8 cellular contexts compared by ENCODE assay signal in the genomic region with DNA sequence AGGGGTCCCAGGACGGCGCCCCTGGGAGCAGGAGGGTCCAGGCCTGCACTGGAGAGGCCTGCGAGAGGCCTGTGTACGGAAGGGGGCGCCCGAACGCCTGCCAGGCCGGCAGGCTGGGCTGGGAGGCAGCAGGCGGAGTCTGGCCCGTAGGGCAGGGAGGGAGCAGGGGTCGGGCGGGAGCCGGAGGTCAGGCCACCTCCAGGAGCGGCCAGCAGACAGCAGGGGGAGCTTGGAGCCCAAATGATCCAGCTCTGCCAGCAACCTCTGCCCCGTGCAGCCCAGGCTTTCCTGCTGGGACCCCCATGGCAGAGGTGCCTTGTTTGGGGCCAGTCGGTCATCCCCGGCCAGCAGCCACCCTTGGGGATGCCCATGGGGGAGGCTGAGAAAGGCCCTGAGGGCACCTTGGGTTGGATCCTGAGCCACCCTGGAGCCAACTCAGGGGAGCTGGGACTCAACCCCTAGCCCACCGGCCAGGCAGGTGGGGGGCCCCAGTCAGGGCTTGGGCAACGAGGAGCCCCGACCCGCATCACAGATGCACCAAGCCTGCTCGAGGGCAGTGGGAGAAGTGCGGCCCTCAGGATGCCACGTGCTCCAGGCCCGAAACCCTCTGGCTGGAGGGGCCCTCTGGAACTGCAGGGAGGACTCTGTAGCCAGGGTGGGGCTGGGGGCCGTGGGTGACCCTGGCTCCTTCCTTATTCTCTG. TPM values are rescaled to one million over a fixed set of nuclear protein-coding genes. Genes with fewer than 3 reads are reported as not detected.
DNase-seq lines count a peak whose midpoint lies in the region; ATAC-seq and TF ChIP-seq lines count a peak whose summit lies in the region.

No MANE protein-coding gene starts in this region.

- intact Hi-C loops in PC-9 (cut with micrococcal nuclease; ENCODE audit: unreplicated experiment): loop anchor here (10.0 kb wide), 1 partner anchor 280 kb away; no protein-coding TSS in a partner anchor
- intact Hi-C loops in heart left ventricle (cut with DNase I): loop anchor here in 2 of 10 donors (5.0 to 10.0 kb wide), 2 partner anchors 50 to 63 kb away; a partner anchor contains a TSS
- intact Hi-C loops in sciatic nerve (cut with DNase I): loop anchor here (1.0 kb wide), 1 partner anchor 87 kb away; no protein-coding TSS in a partner anchor

- H3F3A ChIP-seq in PC-9 (ENCODE audit: insufficient read depth, low read depth): no peaks in the 10 kb centered on the region; the same call in 1 of the 2 replicates

- H3K9me3 ChIP-seq in PC-9 (ENCODE audit: insufficient read depth, low read depth): no peaks in the 10 kb centered on the region
- no peaks in the 10 kb centered on the region for H3K9me3 ChIP-seq in heart left ventricle

- no peaks in the 10 kb centered on the region for H3K9me3 Mint-ChIP-seq in activated T-cell treated with anti-CD3 and anti-CD28 coated beads, Interleukin-2, amount 50 U/mL, for 4 hours

- no peak for TF ChIP-seq POLR2A in heart left ventricle (IDR thresholded peaks at IDR 0.05)

- H3K4me3 ChIP-seq in PC-9 (no peak overlapping the region), heart left ventricle (no peak overlapping the region)

- H3K36me3 ChIP-seq in PC-9 (ENCODE audit: low read depth) (no peaks in the 10 kb centered on the region), heart left ventricle (no peaks in the 10 kb centered on the region)

- 32 to 60% (median 57%) methylated on average over 13 to 26 of the region's 26 CpGs for WGBS in heart left ventricle, 4 donors

- no peaks in the 10 kb centered on the region for H3K9me2 ChIP-seq in PC-9 (ENCODE audit: insufficient read depth)

- H3K27me3 Mint-ChIP-seq in activated T-cell treated with anti-CD3 and anti-CD28 coated beads, Interleukin-2, amount 50 U/mL, for 4 hours (ENCODE audit: low read depth): peaks cover 14% of the 10 kb centered on the region

- H3K4me2 ChIP-seq in PC-9: no peak overlapping the region

- BruUV-seq in PC-9 (replicated peaks; lab: Mats Ljungman, UMichigan): no TSS peak

- no peak overlapping the region for H3K4me3 Mint-ChIP-seq in activated T-cell treated with anti-CD3 and anti-CD28 coated beads, Interleukin-2, amount 50 U/mL, for 4 hours

- no peaks in the 10 kb centered on the region for H4K20me1 ChIP-seq in PC-9 (ENCODE audit: insufficient read depth)

- POLR2A ChIA-PET in PC-9 (lab: Charles Lee; ENCODE audit: unreplicated experiment): no interaction called here

- CTCF ChIA-PET in PC-9 (lab: Charles Lee): interaction anchor here (0.6 to 0.8 kb wide), 3 partner anchors 131 to 375 kb away, joined by 3 read pairs; no protein-coding TSS in a partner anchor

- H3K36me3 Mint-ChIP-seq in activated T-cell treated with anti-CD3 and anti-CD28 coated beads, Interleukin-2, amount 50 U/mL, for 4 hours (ENCODE audit: insufficient read depth): no peaks in the 10 kb centered on the region

- H3K79me2 ChIP-seq in PC-9 (ENCODE audit: low read depth): no peaks in the 10 kb centered on the region

- H3K27me3 ChIP-seq in PC-9 (ENCODE audit: insufficient read depth, low read depth) (no peaks in the 10 kb centered on the region), heart left ventricle (peaks cover 0 to 9% (median 0%) of the 10 kb centered on the region in 9 donors)

- no peak overlapping the region for H2AFZ ChIP-seq in PC-9

- peak; percentile 54 for DNase-seq in DMS53 (lab: John Stamatoyannopoulos, UW)
- no peak for DNase-seq in DMS53 treated with DMSO at 0.1 percent for 48 hours (lab: John Stamatoyannopoulos, UW; ENCODE audit: unreplicated experiment)
- DNase-seq in PC-9: peak in 1 of 2 experiments; percentile 72
- peak in 1 of 5 donors; percentile 78 for DNase-seq in heart left ventricle
- peak; percentile 84 for DNase-seq in sciatic nerve (ENCODE audit: low spot score)
- no peak for DNase-seq in activated gamma-delta T cell (lab: John Stamatoyannopoulos, UW)
- no peak for DNase-seq in activated T-cell treated with anti-CD3 and anti-CD28 coated beads, Interleukin-2, amount 50 U/mL, for 4 hours
- DNase-seq in activated CD4-positive, CD25-positive, alpha-beta regulatory T cell (lab: John Stamatoyannopoulos, UW): no peak

- H3K4me1 Mint-ChIP-seq in activated T-cell treated with anti-CD3 and anti-CD28 coated beads, Interleukin-2, amount 50 U/mL, for 4 hours (ENCODE audit: low read depth): no peaks in the 10 kb centered on the region

- ATAC-seq in heart left ventricle (peak in 3 of 4 donors; percentile 42 to 48 (median 43)), sciatic nerve (peak; percentile 61)
- no peak for ATAC-seq in activated T-cell treated with anti-CD3 and anti-CD28 coated beads, Interleukin-2, amount 50 U/mL, for 4 hours

- H3K27ac ChIP-seq in PC-9: no peak overlapping the region
- H3K27ac ChIP-seq in heart left ventricle: no peak overlapping the region

- TF ChIP-seq CTCF in PC-9 (conservative IDR thresholded peaks at IDR 0.05) (peak; percentile 51; the same call in 1 of the 2 replicates), heart left ventricle (IDR thresholded peaks at IDR 0.05) (peak in 10 of 12 donors; percentile 10 to 58 (median 32))

- H3K4me1 ChIP-seq in PC-9 (replicated peaks; ENCODE audit: insufficient read depth): peaks cover 37% of the 10 kb centered on the region
- H3K4me1 ChIP-seq in heart left ventricle: peaks cover 0 to 17% (median 10%) of the 10 kb centered on the region in 12 donors

RNA-seq across cellular contexts. Expression of a gene that starts 9.6 kb away (rescaled TPM):
- total RNA-seq in PC-9 (2021) (8.9 and 12.1 TPM in 2 replicates), heart left ventricle (not detected), sciatic nerve (1.1 TPM)
- under 1 TPM in 1 of 2 donors, not detected in 1; 0.08 TPM for polyA plus RNA-seq in heart left ventricle
- total RNA-seq in activated T-cell treated with anti-CD3 and anti-CD28 coated beads, Interleukin-2, amount 50 U/mL, for 4 hours: not detected

RNA-seq across cellular contexts. Expression of a gene that starts 13.6 kb away (rescaled TPM):
- total RNA-seq in PC-9 (2021) (4.9 and 7.8 TPM in 2 replicates), heart left ventricle (1 to 10 TPM in 1 of 9 donors, under 1 TPM in 1, not detected in 7; 0.72 to 3.3 TPM), sciatic nerve (not detected)
- polyA plus RNA-seq in heart left ventricle: under 1 TPM in 1 of 2 donors, not detected in 1; 0.22 TPM
- not detected for total RNA-seq in activated T-cell treated with anti-CD3 and anti-CD28 coated beads, Interleukin-2, amount 50 U/mL, for 4 hours

RNA-seq across cellular contexts. Expression of a gene that starts 27.7 kb away (rescaled TPM):
- 2.5 and 2.6 TPM in 2 replicates for total RNA-seq in PC-9 (2021)
- 10 to 100 TPM; 11.4 to 86.8 (median 16.4) TPM for total RNA-seq in heart left ventricle
- polyA plus RNA-seq in heart left ventricle: 10 to 100 TPM; 10.0 to 20.6 TPM
- total RNA-seq in sciatic nerve: 89.6 TPM
- 10 to 100 TPM; 34.6 to 71.7 (median 60.6) TPM for total RNA-seq in activated T-cell treated with anti-CD3 and anti-CD28 coated beads, Interleukin-2, amount 50 U/mL, for 4 hours

Comparison
In these comparisons a context has a peak if more than half of its experiments do, and no peak if none do; other contexts are left out.
1. DNase-seq: peak in DMS53 (single experiment) and sciatic nerve (single experiment); none in DMS53 treated with DMSO at 0.1 percent for 48 hours (single experiment), activated gamma-delta T cell (single experiment), activated T-cell treated with anti-CD3 and anti-CD28 coated beads, Interleukin-2, amount 50 U/mL, for 4 hours (single experiment) and activated CD4-positive, CD25-positive, alpha-beta regulatory T cell (0 of 4).
2. ATAC-seq: peak in heart left ventricle (3 of 4) and sciatic nerve (single experiment); none in activated T-cell treated with anti-CD3 and anti-CD28 coated beads, Interleukin-2, amount 50 U/mL, for 4 hours (0 of 2).